1 cellular context compared by ENCODE assay signal in genomic region chr5:142017832-142018427, GRCh38.
TF ChIP-seq lines count a peak whose summit lies in the region.

No MANE protein-coding gene starts in this region.

TF ChIP-seq in IMR-90, 13 proteins besides CTCF, POLR2A, EP300 and RAD21:
- TF ChIP-seq SMC3 (IDR thresholded peaks at IDR 0.05; ENCODE audit: low read depth, low read length) (no peak), CHD1 (IDR thresholded peaks at IDR 0.05; ENCODE audit: low read depth, low read length) (no peak), RFX5 (IDR thresholded peaks at IDR 0.05; ENCODE audit: low read depth, low read length) (no peak)
